ENCODE assay signal across 32 cellular contexts in the genomic region with DNA sequence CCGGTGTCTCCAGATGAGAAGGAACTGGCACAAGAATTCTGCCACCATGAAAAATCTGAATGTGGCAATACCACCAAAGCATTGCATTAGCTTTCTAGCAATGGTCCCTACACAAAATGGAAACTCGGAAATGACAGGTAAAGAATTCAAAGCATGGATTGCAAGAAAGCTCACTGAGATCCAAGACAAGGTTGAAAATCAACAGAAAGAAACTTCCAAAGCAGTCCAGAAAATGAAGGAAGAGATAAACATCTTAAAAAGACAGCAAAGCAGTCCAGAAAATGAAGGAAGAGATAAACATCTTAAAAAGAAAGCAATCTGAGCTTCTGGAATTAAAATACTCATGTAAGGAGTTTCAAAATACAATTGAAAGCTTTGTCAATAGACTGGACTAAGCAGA. TPM values are rescaled to one million over a fixed set of nuclear protein-coding genes. Genes with fewer than 3 reads are reported as not detected.
"Had no signal": no experiment of that assay in that cellular context is flagged by ENCODE, and none has a peak within 500 bp of the region (broad histone marks: within the 10 kb centered on the region; RNA-seq: fewer than 3 reads in every experiment).

No MANE protein-coding gene starts in this region.

- H3K27me3 Mint-ChIP-seq: stimulated activated naive CD8-positive, alpha-beta T cell treated with anti-CD3 and anti-CD28 coated beads, Interleukin-15, amount 100 ng/mL, for 72 hours had no signal

- DNase-seq: stimulated activated CD4-positive, alpha-beta T cell treated with anti-CD3 and anti-CD28 coated beads, Interleukin-2, amount 100 ng/mL, for 48 hours; stimulated activated CD4-positive, alpha-beta T cell treated with anti-CD3 and anti-CD28 coated beads, Interleukin-4, amount 100 ng/mL, for 1 hour; stimulated activated CD4-positive, alpha-beta T cell treated with anti-CD3 and anti-CD28 coated beads, Interleukin-4, amount 100 ng/mL, for 24 hours; stimulated activated CD4-positive, alpha-beta T cell treated with anti-CD3 and anti-CD28 coated beads, Interleukin-4, amount 100 ng/mL, for 4 hours; stimulated activated CD8-positive, alpha-beta memory T cell treated with anti-CD3 and anti-CD28 coated beads, Interleukin-4, amount 100 ng/mL, for 48 hours; stimulated activated naive B cell treated with anti-CD40 and anti-IgM and Interleukin-4, amounts not matched to agents 10 μg/mL and 1 μg/mL and 100 μg/mL, for 72 hours; stimulated activated naive CD4-positive, alpha-beta T cell; stimulated activated naive CD4-positive, alpha-beta T cell treated with Interleukin-2 at 50 U/mL for 16 hours; stimulated activated naive CD8-positive, alpha-beta T cell treated with anti-CD3 and anti-CD28 coated beads, Interleukin-15, amount 100 ng/mL, for 72 hours; stimulated activated naive CD8-positive, alpha-beta T cell treated with anti-CD3 and anti-CD28 coated beads, Interleukin-15, Interleukin-2, amounts not matched to agents 100 U/mL and 50 U/mL, for 24 hours; stomach; substantia nigra; testis; thyroid gland; tibial artery; transverse colon; upper lobe of left lung; upper lobe of right lung; uterus had no signal

- H3K4me3 Mint-ChIP-seq: stimulated activated effector memory CD8-positive, alpha-beta T cell treated with anti-CD3 and anti-CD28 coated beads, Interleukin-12 subunit alpha, Interleukin-12 subunit beta, amount 100 ng/mL, for 72 hours; stimulated activated memory B cell treated with anti-CD40 and anti-IgM and Interleukin-4, amounts not matched to agents 10 μg/mL and 1 μg/mL and 100 μg/mL, for 72 hours; stimulated activated naive B cell treated with anti-CD40 and anti-IgM and Interleukin-4, amounts not matched to agents 10 μg/mL and 1 μg/mL and 100 μg/mL, for 72 hours; stimulated activated naive CD8-positive, alpha-beta T cell treated with anti-CD3 and anti-CD28 coated beads, Interleukin-15, amount 100 ng/mL, for 72 hours; stimulated activated naive CD8-positive, alpha-beta T cell treated with anti-CD3 and anti-CD28 coated beads, Interleukin-15, Interleukin-2, amounts not matched to agents 100 ng/mL and 50 ng/mL, for 24 hours; type B pancreatic cell had no signal

- H3K27ac ChIP-seq: stomach, suprapubic skin, testis, thoracic aorta, thyroid gland, tibial artery, tibial nerve, transverse colon, upper lobe of left lung, upper lobe of right lung, uterus, vagina had no signal

- H3K9me3 ChIP-seq: testis, thoracic aorta, thyroid gland, upper lobe of right lung, vagina had no signal

- ATAC-seq: stimulated activated effector memory CD8-positive, alpha-beta T cell treated with anti-CD3 and anti-CD28 coated beads, Interleukin-12 subunit alpha, Interleukin-12 subunit beta, amount 100 ng/mL, for 72 hours; stimulated activated memory B cell treated with anti-CD40 and anti-IgM and Interleukin-4, amounts not matched to agents 10 μg/mL and 1 μg/mL and 100 μg/mL, for 72 hours; stimulated activated naive B cell treated with anti-CD40 and anti-IgM and Interleukin-4, amounts not matched to agents 10 μg/mL and 1 μg/mL and 100 μg/mL, for 72 hours; stimulated activated naive CD8-positive, alpha-beta T cell treated with anti-CD3 and anti-CD28 coated beads, Interleukin-15, amount 100 ng/mL, for 72 hours; stimulated activated naive CD8-positive, alpha-beta T cell treated with anti-CD3 and anti-CD28 coated beads, Interleukin-15, Interleukin-2, amounts not matched to agents 100 U/mL and 50 U/mL, for 24 hours; upper lobe of right lung had no signal

- H3K27ac Mint-ChIP-seq: stimulated activated effector memory CD8-positive, alpha-beta T cell treated with anti-CD3 and anti-CD28 coated beads, Interleukin-12 subunit alpha, Interleukin-12 subunit beta, amount 100 ng/mL, for 72 hours; stimulated activated memory B cell treated with anti-CD40 and anti-IgM and Interleukin-4, amounts not matched to agents 10 μg/mL and 1 μg/mL and 100 μg/mL, for 72 hours; stimulated activated naive B cell treated with anti-CD40 and anti-IgM and Interleukin-4, amounts not matched to agents 10 μg/mL and 1 μg/mL and 100 μg/mL, for 72 hours; stimulated activated naive CD8-positive, alpha-beta T cell treated with anti-CD3 and anti-CD28 coated beads, Interleukin-15, amount 100 ng/mL, for 72 hours; stimulated activated naive CD8-positive, alpha-beta T cell treated with anti-CD3 and anti-CD28 coated beads, Interleukin-15, Interleukin-2, amounts not matched to agents 100 ng/mL and 50 ng/mL, for 24 hours; type B pancreatic cell had no signal

- H3K4me1 Mint-ChIP-seq: stimulated activated effector memory CD8-positive, alpha-beta T cell treated with anti-CD3 and anti-CD28 coated beads, Interleukin-12 subunit alpha, Interleukin-12 subunit beta, amount 100 ng/mL, for 72 hours; stimulated activated memory B cell treated with anti-CD40 and anti-IgM and Interleukin-4, amounts not matched to agents 10 μg/mL and 1 μg/mL and 100 μg/mL, for 72 hours; stimulated activated naive B cell treated with anti-CD40 and anti-IgM and Interleukin-4, amounts not matched to agents 10 μg/mL and 1 μg/mL and 100 μg/mL, for 72 hours; stimulated activated naive CD8-positive, alpha-beta T cell treated with anti-CD3 and anti-CD28 coated beads, Interleukin-15, amount 100 ng/mL, for 72 hours had no signal

- H3K27me3 ChIP-seq: stomach, suprapubic skin, testis, thyroid gland, tibial artery, tibial nerve, transverse colon, upper lobe of left lung, upper lobe of right lung, uterus, vagina had no signal

- H3K36me3 ChIP-seq: stomach, suprapubic skin, thoracic aorta, thyroid gland, tibial artery, tibial nerve, transverse colon, upper lobe of left lung, upper lobe of right lung, uterus, vagina had no signal

- H3K4me1 ChIP-seq: stomach, suprapubic skin, testis, thyroid gland, tibial artery, tibial nerve, upper lobe of left lung, upper lobe of right lung, uterus, vagina had no signal

- H3K4me3 ChIP-seq: stomach, suprapubic skin, testis, thoracic aorta, thyroid gland, tibial artery, tibial nerve, transverse colon, upper lobe of left lung, upper lobe of right lung, uterus, vagina had no signal

- FAIRE-seq: urothelium cell line had no signal

- H3K36me3 Mint-ChIP-seq: stimulated activated effector memory CD8-positive, alpha-beta T cell treated with anti-CD3 and anti-CD28 coated beads, Interleukin-12 subunit alpha, Interleukin-12 subunit beta, amount 100 ng/mL, for 72 hours; stimulated activated memory B cell treated with anti-CD40 and anti-IgM and Interleukin-4, amounts not matched to agents 10 μg/mL and 1 μg/mL and 100 μg/mL, for 72 hours; stimulated activated naive B cell treated with anti-CD40 and anti-IgM and Interleukin-4, amounts not matched to agents 10 μg/mL and 1 μg/mL and 100 μg/mL, for 72 hours; type B pancreatic cell had no signal

RNA-seq across cellular contexts. Expression of a gene that starts 16.8 kb away (rescaled TPM):
- total RNA-seq: stomach, subcutaneous adipose tissue, temporal lobe, thoracic aorta, tibial nerve, transverse colon, upper lobe of left lung, upper lobe of right lung, ureter, urinary bladder, uterus, vagina had no signal
